8 cellular contexts compared by ENCODE assay signal in the genomic region with DNA sequence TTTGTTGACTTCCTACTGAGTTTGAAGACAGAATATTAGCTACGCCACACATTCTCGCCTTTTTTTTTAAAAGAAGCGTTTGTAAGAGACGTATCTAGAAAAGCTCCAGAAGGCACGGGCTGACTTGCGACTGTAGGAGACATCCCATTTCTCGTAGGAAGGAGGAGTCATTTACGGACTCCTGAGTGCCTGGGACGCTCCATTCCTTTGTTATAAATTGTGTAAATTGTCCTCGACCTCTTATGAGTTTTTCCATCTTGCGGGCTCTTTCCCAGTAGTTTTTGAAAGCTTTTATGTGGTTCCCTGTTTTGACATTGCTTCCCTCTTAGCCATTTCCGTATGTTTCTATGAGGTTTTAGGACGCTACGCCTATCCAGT. TPM values are rescaled to one million over a fixed set of nuclear protein-coding genes. Genes with fewer than 3 reads are reported as not detected.
A peak's percentile ranks its signal among the peaks of the same experiment; 100 is the strongest.
DNase-seq lines count a peak whose midpoint lies in the region; ATAC-seq and TF ChIP-seq lines count a peak whose summit lies in the region.

No MANE protein-coding gene starts in this region.

- H3K9me3 Mint-ChIP-seq in glutamatergic neuron (ENCODE audit: unreplicated experiment) = peaks cover 23% of the 10 kb centered on the region

- H3K27me3 Mint-ChIP-seq in glutamatergic neuron (ENCODE audit: unreplicated experiment) = peaks cover 12% of the 10 kb centered on the region

- peaks cover 15% of the 10 kb centered on the region for H3K4me1 Mint-ChIP-seq in glutamatergic neuron (ENCODE audit: low read depth, unreplicated experiment)

- H3K27me3 ChIP-seq in cardiac muscle cell = no peaks in the 10 kb centered on the region

- in situ Hi-C loops in G401 (cut with HindIII; ENCODE audit: low sequenced_read_pairs) = no loop called here

- H3K4me3 Mint-ChIP-seq in glutamatergic neuron (ENCODE audit: unreplicated experiment) = peak overlapping the region; percentile 96

- H3K9me3 ChIP-seq in cardiac muscle cell (ENCODE audit: low read depth) = no peaks in the 10 kb centered on the region

- H3K36me3 ChIP-seq in cardiac muscle cell = peaks cover 7% of the 10 kb centered on the region

- H3K4me1 ChIP-seq in cardiac muscle cell (ENCODE audit: low read depth) = peaks cover 23% of the 10 kb centered on the region

- peak; percentile 35 to 58 for DNase-seq in cardiac muscle cell (ENCODE audit: low read depth in 1 of 2, low spot score in 1 of 2)
- DNase-seq in Right ventricle myocardium superior = no peak
- no peak for DNase-seq in glutamatergic neuron
- no peak for DNase-seq in G401 (ENCODE audit: low spot score)
- DNase-seq in OCI-M2 (lab: John Stamatoyannopoulos, UW; ENCODE audit: unreplicated experiment) = no peak

- H3K4me3 ChIP-seq in cardiac muscle cell (peak overlapping the region; percentile 100), WI38 (ENCODE audit: low read depth, low read length) (peak overlapping the region; percentile 85), skin epidermis (peak overlapping the region; percentile 83 to 100 (median 95))

- H3K27ac Mint-ChIP-seq in glutamatergic neuron (ENCODE audit: unreplicated experiment) = peak overlapping the region; percentile 90

- no peak for ATAC-seq in Right ventricle myocardium superior (ENCODE audit: poor library complexity)
- ATAC-seq in HG03460 (IDR thresholded peaks at IDR 0.05; ENCODE audit: unreplicated experiment) = no peak

- TF ChIP-seq CTCF in cardiac muscle cell (IDR thresholded peaks at IDR 0.05; ENCODE audit: low read depth, low read length) (no peak), WI38 (IDR thresholded peaks at IDR 0.05; ENCODE audit: low read depth, low read length) (no peak), glutamatergic neuron (IDR thresholded peaks at IDR 0.05; ENCODE audit: partially characterized antibody, unreplicated experiment) (no peak)

- peak overlapping the region; percentile 99 for H3K27ac ChIP-seq in cardiac muscle cell
- peak overlapping the region; percentile 45 to 98 (median 86) for H3K27ac ChIP-seq in skin epidermis

- peaks cover 5% of the 10 kb centered on the region for H3K36me3 Mint-ChIP-seq in glutamatergic neuron (ENCODE audit: unreplicated experiment)

- intact Hi-C loops in Right ventricle myocardium superior (cut with DNase I) = no loop called here

RNA-seq across cellular contexts. Expression of a gene that starts 1.0 kb away (rescaled TPM):
- total RNA-seq in cardiac muscle cell (131 and 153 TPM in 2 replicates), Right ventricle myocardium superior (68.0 TPM), glutamatergic neuron (ENCODE audit: unreplicated experiment) (149 TPM)
- 101 and 115 TPM in 2 replicates for polyA plus RNA-seq in cardiac muscle cell
- 199 and 222 TPM in 2 replicates for total RNA-seq in G401 (2014; rRNA removed; shearing (Covaris generic))

RNA-seq across cellular contexts. Expression of a gene that starts 12.6 kb away (rescaled TPM):
- total RNA-seq in cardiac muscle cell (32.4 and 49.3 TPM in 2 replicates), Right ventricle myocardium superior (1.5 TPM), glutamatergic neuron (ENCODE audit: unreplicated experiment) (20.0 TPM)
- 40.1 and 43.1 TPM in 2 replicates for polyA plus RNA-seq in cardiac muscle cell
- not detected in 2 replicates for total RNA-seq in G401 (2014; rRNA removed; shearing (Covaris generic))

RNA-seq across cellular contexts. Expression of a gene that starts 17.6 kb away (rescaled TPM):
- total RNA-seq in cardiac muscle cell = 200 and 306 TPM in 2 replicates
- polyA plus RNA-seq in cardiac muscle cell = 169 and 238 TPM in 2 replicates
- total RNA-seq in Right ventricle myocardium superior = 70.9 TPM
- total RNA-seq in glutamatergic neuron (ENCODE audit: unreplicated experiment) = 46.1 TPM
- 60.8 and 107 TPM in 2 replicates for total RNA-seq in G401 (2014; rRNA removed; shearing (Covaris generic))

RNA-seq across cellular contexts. Expression of a gene that starts 33.5 kb away (rescaled TPM):
- total RNA-seq in cardiac muscle cell (8.5 and 12.2 TPM in 2 replicates), Right ventricle myocardium superior (7.3 TPM), glutamatergic neuron (ENCODE audit: unreplicated experiment) (15.3 TPM)
- 8.7 and 12.1 TPM in 2 replicates for polyA plus RNA-seq in cardiac muscle cell
- total RNA-seq in G401 (2014; rRNA removed; shearing (Covaris generic)) = 0.49 and 1.1 TPM in 2 replicates

RNA-seq across cellular contexts. Expression of a gene that starts 40.4 kb away (rescaled TPM):
- total RNA-seq in cardiac muscle cell = 185 and 235 TPM in 2 replicates
- polyA plus RNA-seq in cardiac muscle cell = 557 and 565 TPM in 2 replicates
- 345 TPM for total RNA-seq in Right ventricle myocardium superior
- total RNA-seq in glutamatergic neuron (ENCODE audit: unreplicated experiment) = 101 TPM
- total RNA-seq in G401 (2014; rRNA removed; shearing (Covaris generic)) = 139 and 226 TPM in 2 replicates

Comparison
In these comparisons a context has a peak if more than half of its experiments do, and no peak if none do; other contexts are left out.
1. DNase-seq: peak in cardiac muscle cell (2 of 2); none in Right ventricle myocardium superior (single experiment), glutamatergic neuron (single experiment), G401 (single experiment) and OCI-M2 (single experiment).
2. Peak in every context shown above with its lines, with median percentiles within 50 percentile points of each other: H3K4me3 ChIP-seq.